In genomic region chr5:66012271-66012670, GRCh38 we compare ENCODE assay signal across 1 cellular context.
TF ChIP-seq lines count a peak whose summit lies in the region.

No MANE protein-coding gene starts in this region.

TF ChIP-seq in H1, 55 proteins besides CTCF, POLR2A, EP300 and RAD21 (continued from another document):
- TF ChIP-seq NANOG (IDR thresholded peaks at IDR 0.05; ENCODE audit: insufficient read depth, low read depth, low read length, poor library complexity, severe bottlenecking): no peak
